ENCODE assay signal across 8 cellular contexts in genomic region chr6:4316867-4317400, GRCh38.
A peak's percentile ranks its signal among the peaks of the same experiment; 100 is the strongest.
DNase-seq lines count a peak whose midpoint lies in the region; ATAC-seq and TF ChIP-seq lines count a peak whose summit lies in the region.

No MANE protein-coding gene starts in this region.

- DNase-seq in HS-5 (ENCODE audit: low read depth) (peak; percentile 55), SKM-1 (lab: John Stamatoyannopoulos, UW; ENCODE audit: unreplicated experiment) (peak; percentile 61), left ventricle myocardium inferior (peak; percentile 34), DMS 273 (lab: John Stamatoyannopoulos, UW; ENCODE audit: unreplicated experiment) (no peak), NCI-H2171 treated with DMSO at 0.1 percent for 48 hours (lab: John Stamatoyannopoulos, UW) (no peak)
- DNase-seq in activated naive CD8-positive, alpha-beta T cell treated with anti-CD3 and anti-CD28 coated beads, Interleukin-2, amount 50 U/mL, for 24 hours = no peak

- peaks cover 23% of the 10 kb centered on the region for H3K9me3 Mint-ChIP-seq in activated naive CD8-positive, alpha-beta T cell treated with anti-CD3 and anti-CD28 coated beads, Interleukin-2, amount 50 U/mL, for 24 hours

- H3K4me1 ChIP-seq in left ventricle myocardium inferior = peaks cover 61% of the 10 kb centered on the region
- peaks cover 43% of the 10 kb centered on the region for H3K4me1 ChIP-seq in skeletal muscle satellite cell (ENCODE audit: control insufficient read depth, insufficient read depth, low read length)

- H3K4me2 ChIP-seq in skeletal muscle satellite cell (ENCODE audit: low read length) = peak overlapping the region; percentile 68

- H3K9me3 ChIP-seq in left ventricle myocardium inferior (replicated peaks) (peaks cover 20% of the 10 kb centered on the region), skeletal muscle satellite cell (replicated peaks; ENCODE audit: low read length) (no peaks in the 10 kb centered on the region)

- no peak overlapping the region for H3K27ac Mint-ChIP-seq in activated naive CD8-positive, alpha-beta T cell treated with anti-CD3 and anti-CD28 coated beads, Interleukin-2, amount 50 U/mL, for 24 hours

- peaks cover 12% of the 10 kb centered on the region for H3K27me3 Mint-ChIP-seq in activated naive CD8-positive, alpha-beta T cell treated with anti-CD3 and anti-CD28 coated beads, Interleukin-2, amount 50 U/mL, for 24 hours

- H3K4me3 ChIP-seq in left ventricle myocardium inferior (peak overlapping the region; percentile 10), skeletal muscle satellite cell (ENCODE audit: low read length) (peak overlapping the region; percentile 48)

- no peaks in the 10 kb centered on the region for H3K4me1 Mint-ChIP-seq in activated naive CD8-positive, alpha-beta T cell treated with anti-CD3 and anti-CD28 coated beads, Interleukin-2, amount 50 U/mL, for 24 hours

- no peaks in the 10 kb centered on the region for H3K36me3 Mint-ChIP-seq in activated naive CD8-positive, alpha-beta T cell treated with anti-CD3 and anti-CD28 coated beads, Interleukin-2, amount 50 U/mL, for 24 hours (ENCODE audit: low read depth)

- peak overlapping the region; percentile 72 for H3K9ac ChIP-seq in skeletal muscle satellite cell (ENCODE audit: low read depth, low read length)

- H3K36me3 ChIP-seq in left ventricle myocardium inferior = no peaks in the 10 kb centered on the region
- H3K36me3 ChIP-seq in skeletal muscle satellite cell (ENCODE audit: insufficient read depth, low read length) = no peaks in the 10 kb centered on the region

- H3K27me3 ChIP-seq in left ventricle myocardium inferior (ENCODE audit: low read depth) (no peaks in the 10 kb centered on the region), skeletal muscle satellite cell (ENCODE audit: control insufficient read depth, insufficient read depth, low read length) (no peaks in the 10 kb centered on the region)

- intact Hi-C loops in left ventricle myocardium inferior (cut with micrococcal nuclease) = loop anchor here (10.0 kb wide), 1 partner anchor 618 kb away; no protein-coding TSS in a partner anchor

- peak; percentile 13 for TF ChIP-seq CTCF in left ventricle myocardium inferior (IDR thresholded peaks at IDR 0.05; ENCODE audit: borderline replicate concordance)

- no peak for ATAC-seq in GM19397 (IDR thresholded peaks at IDR 0.05; ENCODE audit: unreplicated experiment)
- no peak for ATAC-seq in activated naive CD8-positive, alpha-beta T cell treated with anti-CD3 and anti-CD28 coated beads, Interleukin-2, amount 50 U/mL, for 24 hours

- H3K4me3 Mint-ChIP-seq in activated naive CD8-positive, alpha-beta T cell treated with anti-CD3 and anti-CD28 coated beads, Interleukin-2, amount 50 U/mL, for 24 hours = no peak overlapping the region

- peak overlapping the region; percentile 83 for H3K27ac ChIP-seq in left ventricle myocardium inferior (replicated peaks)

Comparison
In these comparisons a context has a peak if more than half of its experiments do, and no peak if none do; other contexts are left out.
1. DNase-seq: peak in HS-5 (single experiment), SKM-1 (single experiment) and left ventricle myocardium inferior (single experiment); none in DMS 273 (single experiment), activated naive CD8-positive, alpha-beta T cell treated with anti-CD3 and anti-CD28 coated beads, Interleukin-2, amount 50 U/mL, for 24 hours (single experiment) and NCI-H2171 treated with DMSO at 0.1 percent for 48 hours (single experiment).